8 cellular contexts compared by ENCODE assay signal in genomic region chr10:103781329-103782061, GRCh38.
DNase-seq lines count a peak whose midpoint lies in the region; ATAC-seq and TF ChIP-seq lines count a peak whose summit lies in the region.

No MANE protein-coding gene starts in this region.

- peak overlapping the region; percentile 51 for H3K27ac ChIP-seq in IMR-90 (ENCODE audit: insufficient read depth, low read length)

- DNase-seq in Daoy (ENCODE audit: low read depth), result peak; percentile 77
- peak; percentile 99 for DNase-seq in IMR-90
- no peak for DNase-seq in activated CD8-positive, alpha-beta T cell treated with anti-CD3 and anti-CD28 coated beads, Interleukin-2, amount 10 ng/mL, durations not matched to agents 7 days and 5 days
- DNase-seq in NCI-H128 (lab: John Stamatoyannopoulos, UW; ENCODE audit: unreplicated experiment), result no peak
- no peak for DNase-seq in mucosa of gallbladder (ENCODE audit: low spot score)

- H3K23ac ChIP-seq in IMR-90 (ENCODE audit: low read depth, low read length), result peak overlapping the region; percentile 44

- peak; percentile 71 for TF ChIP-seq CTCF in IMR-90 (conservative IDR thresholded peaks at IDR 0.05; ENCODE audit: low read depth, low read length)

- H3K9ac ChIP-seq in IMR-90 (ENCODE audit: low read depth, low read length) (no peak overlapping the region), mucosa of stomach (ENCODE audit: low read length) (no peak overlapping the region)

- H3K4me3 ChIP-seq in IMR-90 (ENCODE audit: insufficient read depth, low read depth, low read length) (no peak overlapping the region), mucosa of stomach (ENCODE audit: low read length) (peak overlapping the region; percentile 9)

- peak overlapping the region; percentile 69 for H3K14ac ChIP-seq in IMR-90 (replicated peaks; ENCODE audit: low read depth, low read length)

- no peak for TF ChIP-seq POLR2A in IMR-90 (IDR thresholded peaks at IDR 0.05; ENCODE audit: low read depth, low read length)

- H3K9me3 ChIP-seq in IMR-90 (ENCODE audit: control insufficient read depth, insufficient read depth, low read length) (peaks cover 4% of the 10 kb centered on the region), mucosa of stomach (ENCODE audit: control insufficient read depth, low read length) (no peaks in the 10 kb centered on the region)

- in situ Hi-C loops in IMR-90 (cut with MboI; ENCODE audit: low sequenced_read_pairs), result no loop called here

- H3K9me3 Mint-ChIP-seq in activated CD8-positive, alpha-beta T cell treated with anti-CD3 and anti-CD28 coated beads, Interleukin-2, amount 10 ng/mL, durations not matched to agents 7 days and 5 days (ENCODE audit: insufficient read depth), result no peaks in the 10 kb centered on the region

- POLR2A ChIA-PET in IMR-90 (lab: Charles Lee; ENCODE audit: unreplicated experiment), result no interaction called here
- POLR2A ChIA-PET in activated CD8-positive, alpha-beta T cell treated with anti-CD3 and anti-CD28 coated beads, Interleukin-2, amount 10 ng/mL, durations not matched to agents 7 days and 5 days (lab: Charles Lee), result interaction anchor here (1.2 to 1.3 kb wide), 2 partner anchors 9 kb away, joined by 3 to 4 read pairs; no protein-coding TSS in a partner anchor

- H3K36me3 ChIP-seq in IMR-90 (ENCODE audit: control insufficient read depth, insufficient read depth, low read length) (no peaks in the 10 kb centered on the region), mucosa of stomach (ENCODE audit: control insufficient read depth, insufficient read depth, low read length) (no peaks in the 10 kb centered on the region)

- intact Hi-C loops in IMR-90 (cut with micrococcal nuclease), result no loop called here

- dilution Hi-C loops in IMR-90 (cut with HindIII; ENCODE audit: low sequenced_read_pairs, unreplicated experiment), result no loop called here

- peaks cover 14% of the 10 kb centered on the region for H3K4me1 Mint-ChIP-seq in activated CD8-positive, alpha-beta T cell treated with anti-CD3 and anti-CD28 coated beads, Interleukin-2, amount 10 ng/mL, durations not matched to agents 7 days and 5 days (ENCODE audit: low read depth)

- peaks cover 20% of the 10 kb centered on the region for H3K9me1 ChIP-seq in IMR-90 (ENCODE audit: insufficient read depth, low read length)

- peak overlapping the region; percentile 78 for H2AFZ ChIP-seq in IMR-90 (replicated peaks; ENCODE audit: low read length, poor library complexity)

- peak overlapping the region; percentile 58 for H4K91ac ChIP-seq in IMR-90 (ENCODE audit: insufficient read depth, low read depth, low read length)

- peaks cover 0 to 24% of the 10 kb centered on the region in 2 experiments; a peak in 2 of 4 replicates for H3K79me1 ChIP-seq in IMR-90 (ENCODE audit: low read depth in 1 of 2, low read length in 2 of 2)

- peak overlapping the region; percentile 53 for H2BK5ac ChIP-seq in IMR-90 (ENCODE audit: low read depth, low read length, poor library complexity, severe bottlenecking)

- no peak overlapping the region for H3K4me3 Mint-ChIP-seq in activated CD8-positive, alpha-beta T cell treated with anti-CD3 and anti-CD28 coated beads, Interleukin-2, amount 10 ng/mL, durations not matched to agents 7 days and 5 days

- CTCF ChIA-PET in IMR-90 (lab: Yijun Ruan, JAX), result interaction anchor here (0.6 to 1.8 kb wide), 12 partner anchors 9 to 73 kb away, joined by 3 to 8 read pairs (median 4); partner anchors contain the start of gene SH3PXD2A
- CTCF ChIA-PET in activated CD8-positive, alpha-beta T cell treated with anti-CD3 and anti-CD28 coated beads, Interleukin-2, amount 10 ng/mL, durations not matched to agents 7 days and 5 days (lab: Charles Lee), result interaction anchor here (1.1 to 2.6 kb wide), 8 partner anchors 8 to 77 kb away, joined by 3 to 18 read pairs (median 5); no protein-coding TSS in a partner anchor

- H3K27me3 ChIP-seq in IMR-90 (ENCODE audit: control insufficient read depth, insufficient read depth, low read length) (no peaks in the 10 kb centered on the region), mucosa of stomach (ENCODE audit: control insufficient read depth, insufficient read depth, low read length) (no peaks in the 10 kb centered on the region)

- peak overlapping the region; percentile 80 for H2BK120ac ChIP-seq in IMR-90 (ENCODE audit: low read depth, low read length)

- H3K18ac ChIP-seq in IMR-90 (ENCODE audit: low read depth, low read length), result peak overlapping the region; percentile 10; the same call in 1 of the 2 replicates

- H3K4ac ChIP-seq in IMR-90 (ENCODE audit: low read depth, low read length), result peak overlapping the region; percentile 64

- peaks cover 19% of the 10 kb centered on the region for H3K4me1 ChIP-seq in IMR-90 (ENCODE audit: control insufficient read depth, insufficient read depth, low read length)
- peaks cover 76% of the 10 kb centered on the region for H3K4me1 ChIP-seq in mucosa of stomach (ENCODE audit: control insufficient read depth, insufficient read depth, low read length)

- 60% methylated on average over 2 of the region's 6 CpGs; no CpG with 5 or more reads in 1 of the 2 experiments for WGBS in IMR-90 (ENCODE audit: extremely low coverage in 2 of 2, insufficient read length in 1 of 2), 2 experiments

- H3K27me3 Mint-ChIP-seq in activated CD8-positive, alpha-beta T cell treated with anti-CD3 and anti-CD28 coated beads, Interleukin-2, amount 10 ng/mL, durations not matched to agents 7 days and 5 days (ENCODE audit: low read depth), result peaks cover 28% of the 10 kb centered on the region

- H4K5ac ChIP-seq in IMR-90 (ENCODE audit: low read depth, low read length), result no peak overlapping the region

- peak overlapping the region; percentile 93 for H2AK5ac ChIP-seq in IMR-90 (ENCODE audit: low read depth, low read length)

- TF ChIP-seq RAD21 in IMR-90 (IDR thresholded peaks at IDR 0.05; ENCODE audit: low read length), result peak; percentile 64

- ATAC-seq in IMR-90 (ENCODE audit: low read depth) (peak; percentile 84), HG02798 (IDR thresholded peaks at IDR 0.05; ENCODE audit: poor library complexity, unreplicated experiment) (no peak), GM21619 (IDR thresholded peaks at IDR 0.05; ENCODE audit: unreplicated experiment) (no peak)
- peak; percentile 37 for ATAC-seq in activated CD8-positive, alpha-beta T cell treated with anti-CD3 and anti-CD28 coated beads, Interleukin-2, amount 10 ng/mL, durations not matched to agents 7 days and 5 days

- peak overlapping the region; percentile 22 for H3K27ac Mint-ChIP-seq in activated CD8-positive, alpha-beta T cell treated with anti-CD3 and anti-CD28 coated beads, Interleukin-2, amount 10 ng/mL, durations not matched to agents 7 days and 5 days

- H2BK20ac ChIP-seq in IMR-90 (ENCODE audit: low read depth, low read length), result peak overlapping the region; percentile 94

- H2BK15ac ChIP-seq in IMR-90 (ENCODE audit: low read depth, low read length), result peak overlapping the region; percentile 59; the same call in 1 of the 3 replicates

- no peak overlapping the region for H3K4me2 ChIP-seq in IMR-90 (ENCODE audit: low read depth, low read length)

- peak overlapping the region; percentile 88 for H2AK9ac ChIP-seq in IMR-90 (replicated peaks; ENCODE audit: low read depth, low read length, poor library complexity)

- BruUV-seq in IMR-90 (replicated peaks; lab: Mats Ljungman, UMichigan), result no TSS peak

- H4K20me1 ChIP-seq in IMR-90 (ENCODE audit: insufficient read depth, low read length), result peaks cover 13% of the 10 kb centered on the region; the same call in 1 of the 2 replicates

- H4K8ac ChIP-seq in IMR-90 (ENCODE audit: low read depth in 2 of 2, low read length in 2 of 2), result peak overlapping the region in 1 of 2 experiments; percentile 86; a peak in 2 of 4 replicates

- H3K56ac ChIP-seq in IMR-90 (ENCODE audit: extremely low read depth, insufficient read depth, low read length), result peak overlapping the region; percentile 37; the same call in 1 of the 2 replicates

- H3K36me3 Mint-ChIP-seq in activated CD8-positive, alpha-beta T cell treated with anti-CD3 and anti-CD28 coated beads, Interleukin-2, amount 10 ng/mL, durations not matched to agents 7 days and 5 days (ENCODE audit: low read depth), result no peaks in the 10 kb centered on the region

TF ChIP-seq in IMR-90, 13 proteins besides CTCF, POLR2A, EP300 and RAD21 (continues in another document):
- TF ChIP-seq NFE2L2 (IDR thresholded peaks at IDR 0.05; ENCODE audit: low read depth, low read length), result peak; percentile 80
- TF ChIP-seq CEBPB (IDR thresholded peaks at IDR 0.05; ENCODE audit: low read depth, low read length), result peak; percentile 45; the same call in 1 of the 2 replicates
- peak; percentile 93 for TF ChIP-seq RCOR1 (IDR thresholded peaks at IDR 0.05; ENCODE audit: insufficient replicate concordance, low read length)
- TF ChIP-seq, protein P1, sequence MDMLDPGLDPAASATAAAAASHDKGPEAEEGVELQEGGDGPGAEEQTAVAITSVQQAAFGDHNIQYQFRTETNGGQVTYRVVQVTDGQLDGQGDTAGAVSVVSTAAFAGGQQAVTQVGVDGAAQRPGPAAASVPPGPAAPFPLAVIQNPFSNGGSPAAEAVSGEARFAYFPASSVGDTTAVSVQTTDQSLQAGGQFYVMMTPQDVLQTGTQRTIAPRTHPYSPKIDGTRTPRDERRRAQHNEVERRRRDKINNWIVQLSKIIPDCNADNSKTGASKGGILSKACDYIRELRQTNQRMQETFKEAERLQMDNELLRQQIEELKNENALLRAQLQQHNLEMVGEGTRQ (IDR thresholded peaks at IDR 0.05; ENCODE audit: low read depth, low read length), result no peak
- peak; percentile 85 for TF ChIP-seq MXI1 (IDR thresholded peaks at IDR 0.05; ENCODE audit: borderline replicate concordance, low read depth, low read length)
- no peak; the same call in 1 of the 2 replicates for TF ChIP-seq BHLHE40 (IDR thresholded peaks at IDR 0.05; ENCODE audit: low read depth, low read length)
- TF ChIP-seq CHD1 (IDR thresholded peaks at IDR 0.05; ENCODE audit: low read depth, low read length), result no peak
- peak; percentile 84; the same call in 1 of the 2 replicates for TF ChIP-seq FOS (IDR thresholded peaks at IDR 0.05; ENCODE audit: low read depth, low read length)
- peak; percentile 40; the same call in 1 of the 2 replicates for TF ChIP-seq MAZ (IDR thresholded peaks at IDR 0.05; ENCODE audit: borderline replicate concordance, low read depth, low read length)
- TF ChIP-seq, protein P2, sequence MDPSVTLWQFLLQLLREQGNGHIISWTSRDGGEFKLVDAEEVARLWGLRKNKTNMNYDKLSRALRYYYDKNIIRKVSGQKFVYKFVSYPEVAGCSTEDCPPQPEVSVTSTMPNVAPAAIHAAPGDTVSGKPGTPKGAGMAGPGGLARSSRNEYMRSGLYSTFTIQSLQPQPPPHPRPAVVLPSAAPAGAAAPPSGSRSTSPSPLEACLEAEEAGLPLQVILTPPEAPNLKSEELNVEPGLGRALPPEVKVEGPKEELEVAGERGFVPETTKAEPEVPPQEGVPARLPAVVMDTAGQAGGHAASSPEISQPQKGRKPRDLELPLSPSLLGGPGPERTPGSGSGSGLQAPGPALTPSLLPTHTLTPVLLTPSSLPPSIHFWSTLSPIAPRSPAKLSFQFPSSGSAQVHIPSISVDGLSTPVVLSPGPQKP (IDR thresholded peaks at IDR 0.05; ENCODE audit: borderline replicate concordance, low read depth, low read length), result no peak
- TF ChIP-seq RFX5 (IDR thresholded peaks at IDR 0.05; ENCODE audit: low read depth, low read length), result no peak
- peak; percentile 77 for TF ChIP-seq SMC3 (IDR thresholded peaks at IDR 0.05; ENCODE audit: low read depth, low read length)

Comparison
In these comparisons a context has a peak if more than half of its experiments do, and no peak if none do; other contexts are left out.
1. DNase-seq: peak in Daoy (single experiment) and IMR-90 (single experiment); none in activated CD8-positive, alpha-beta T cell treated with anti-CD3 and anti-CD28 coated beads, Interleukin-2, amount 10 ng/mL, durations not matched to agents 7 days and 5 days (single experiment), NCI-H128 (single experiment) and mucosa of gallbladder (single experiment).
2. ATAC-seq: peak in IMR-90 (single experiment) and activated CD8-positive, alpha-beta T cell treated with anti-CD3 and anti-CD28 coated beads, Interleukin-2, amount 10 ng/mL, durations not matched to agents 7 days and 5 days (single experiment); none in HG02798 (single experiment) and GM21619 (single experiment).